ENCODE assay signal across 11 cellular contexts in genomic region chr2:167875524-167875923, GRCh38.
"Had no signal": no experiment of that assay in that cellular context is flagged by ENCODE, and none has a peak within 500 bp of the region (broad histone marks: within the 10 kb centered on the region; RNA-seq: fewer than 3 reads in every experiment).

No MANE protein-coding gene starts in this region.

- ATAC-seq: foreskin keratinocyte, natural killer cell had no signal

- H3K4me3 ChIP-seq: esophagus squamous epithelium, hepatocyte, right atrium auricular region, sigmoid colon had no signal

- H3K4me2 ChIP-seq: hepatocyte had no signal

- H3K9me3 ChIP-seq: esophagus squamous epithelium, right atrium auricular region, sigmoid colon had no signal

- DNase-seq: esophagus squamous epithelium; foreskin keratinocyte; head of caudate nucleus; natural killer cell; sigmoid colon; small intestine; stimulated activated CD4-positive, alpha-beta T cell treated with anti-CD3 and anti-CD28 coated beads, Interleukin-2, amount 100 ng/mL, for 48 hours; stimulated activated naive CD4-positive, alpha-beta T cell treated with Interleukin-2 at 50 U/mL for 16 hours; trophoblast cell had no signal

- H2AFZ ChIP-seq: hepatocyte had no signal

- H3K4me1 ChIP-seq: esophagus squamous epithelium, foreskin keratinocyte, right atrium auricular region, sigmoid colon had no signal

- H3K27me3 ChIP-seq: esophagus squamous epithelium, foreskin keratinocyte, hepatocyte, right atrium auricular region, sigmoid colon had no signal

- H3K27ac ChIP-seq: esophagus squamous epithelium, foreskin keratinocyte, hepatocyte, right atrium auricular region, sigmoid colon had no signal

- H3K36me3 ChIP-seq: esophagus squamous epithelium, right atrium auricular region, sigmoid colon had no signal
